In genomic region chr22:48574776-48575566, GRCh38 we compare ENCODE assay signal across 8 cellular contexts.
DNase-seq lines count a peak whose midpoint lies in the region; ATAC-seq, FAIRE-seq and TF ChIP-seq lines count a peak whose summit lies in the region.

No MANE protein-coding gene starts in this region.

- H2BK5ac ChIP-seq in neuronal stem cell (ENCODE audit: low read length), result no peak overlapping the region

- peaks cover 0 to 51% (median 0%) of the 10 kb centered on the region in 3 experiments for H3K27me3 ChIP-seq in neuronal stem cell (ENCODE audit: control insufficient read depth in 3 of 3, insufficient read depth in 3 of 3, low read depth in 1 of 3, low read length in 3 of 3)

- H3K4me3 ChIP-seq in neuronal stem cell (ENCODE audit: low read length in 2 of 2), result peak overlapping the region; percentile 39 to 83

- H3K36me3 Mint-ChIP-seq in activated CD4-positive, alpha-beta T cell treated with anti-CD3 and anti-CD28 coated beads for 36 hours (ENCODE audit: low read depth), result peaks cover 4% of the 10 kb centered on the region
- H3K36me3 Mint-ChIP-seq in activated T-helper 2 cell treated with anti-CD3 and anti-CD28 coated beads, Interferon-gamma antibody, Interleukin-2, Interleukin-4, amounts not matched to agents 10 μg/mL and 5 μg/mL and 100 μg/mL, durations not matched to agents 14 hours and 24 hours and 36 hours (ENCODE audit: low read depth), result peaks cover 2% of the 10 kb centered on the region

- H3K36me3 ChIP-seq in neuronal stem cell (replicated peaks in 1 of 2; ENCODE audit: control insufficient read depth in 2 of 2, insufficient read depth in 2 of 2, low read length in 2 of 2), result peaks cover 0 to 2% of the 10 kb centered on the region in 2 donors

- peaks cover 29% of the 10 kb centered on the region for H3K27me3 Mint-ChIP-seq in activated CD4-positive, alpha-beta T cell treated with anti-CD3 and anti-CD28 coated beads for 36 hours
- H3K27me3 Mint-ChIP-seq in activated T-helper 2 cell treated with anti-CD3 and anti-CD28 coated beads, Interferon-gamma antibody, Interleukin-2, Interleukin-4, amounts not matched to agents 10 μg/mL and 5 μg/mL and 100 μg/mL, durations not matched to agents 14 hours and 24 hours and 36 hours (ENCODE audit: low read depth), result peaks cover 20% of the 10 kb centered on the region

- H2AFZ ChIP-seq in neuronal stem cell (ENCODE audit: low read length), result peak overlapping the region; percentile 61

- H2BK15ac ChIP-seq in neuronal stem cell (ENCODE audit: low read length), result no peak overlapping the region

- no peak overlapping the region for H3K18ac ChIP-seq in neuronal stem cell (ENCODE audit: low read length)

- no peak overlapping the region for H4K91ac ChIP-seq in neuronal stem cell (ENCODE audit: low read depth, low read length, poor library complexity)

- no peak overlapping the region for H3K27ac Mint-ChIP-seq in activated CD4-positive, alpha-beta T cell treated with anti-CD3 and anti-CD28 coated beads for 36 hours
- H3K27ac Mint-ChIP-seq in activated T-helper 2 cell treated with anti-CD3 and anti-CD28 coated beads, Interferon-gamma antibody, Interleukin-2, Interleukin-4, amounts not matched to agents 10 μg/mL and 5 μg/mL and 100 μg/mL, durations not matched to agents 14 hours and 24 hours and 36 hours, result no peak overlapping the region

- no peak for FAIRE-seq in RCC 7860 (lab: Jason Lieb, UNC)

- no peak overlapping the region for H3K14ac ChIP-seq in neuronal stem cell (ENCODE audit: low read length)

- peaks cover 0 to 26% of the 10 kb centered on the region in 2 donors for H3K4me1 ChIP-seq in neuronal stem cell (ENCODE audit: control insufficient read depth in 2 of 2, insufficient read depth in 1 of 2, low read depth in 1 of 2, low read length in 2 of 2)

- H3K4ac ChIP-seq in neuronal stem cell (ENCODE audit: low read length), result no peak overlapping the region

- H4K8ac ChIP-seq in neuronal stem cell (ENCODE audit: low read depth, low read length), result peak overlapping the region; percentile 78

- H3K23ac ChIP-seq in neuronal stem cell (ENCODE audit: low read depth, low read length, poor library complexity), result peak overlapping the region; percentile 47

- peak overlapping the region; percentile 61 for H3K4me2 ChIP-seq in neuronal stem cell (ENCODE audit: insufficient read depth, low read length, poor library complexity, severe bottlenecking)

- intact Hi-C loops in activated CD4-positive, alpha-beta T cell treated with anti-CD3 and anti-CD28 coated beads for 36 hours (cut with DNase I, micrococcal nuclease), result loop anchor here (1.0 to 10.0 kb wide), 3 partner anchors 87 to 730 kb away; no protein-coding TSS in a partner anchor
- intact Hi-C loops in activated T-helper 2 cell treated with anti-CD3 and anti-CD28 coated beads, Interferon-gamma antibody, Interleukin-2, Interleukin-4, amounts not matched to agents 10 μg/mL and 5 μg/mL and 100 μg/mL, durations not matched to agents 14 hours and 24 hours and 36 hours (cut with micrococcal nuclease), result no loop called here

- WGBS in neuronal stem cell (ENCODE audit: extremely low coverage in 2 of 2, insufficient read length in 2 of 2, insufficient replicate concordance in 1 of 2), 2 donors, result no CpG with 5 or more reads among the region's 84 CpGs

- H2BK120ac ChIP-seq in neuronal stem cell (ENCODE audit: low read depth, low read length), result no peak overlapping the region

- TF ChIP-seq POLR2A in erythroblast (IDR thresholded peaks at IDR 0.05; ENCODE audit: low read length), result no peak

- peaks cover 4% of the 10 kb centered on the region for H3K79me1 ChIP-seq in neuronal stem cell (ENCODE audit: low read depth, low read length)

- no peak overlapping the region for H3K4me3 Mint-ChIP-seq in activated CD4-positive, alpha-beta T cell treated with anti-CD3 and anti-CD28 coated beads for 36 hours
- H3K4me3 Mint-ChIP-seq in activated T-helper 2 cell treated with anti-CD3 and anti-CD28 coated beads, Interferon-gamma antibody, Interleukin-2, Interleukin-4, amounts not matched to agents 10 μg/mL and 5 μg/mL and 100 μg/mL, durations not matched to agents 14 hours and 24 hours and 36 hours (ENCODE audit: low read depth), result no peak overlapping the region

- no peak overlapping the region for H3K27ac ChIP-seq in neuronal stem cell (replicated peaks; ENCODE audit: low read length)

- peaks cover 4% of the 10 kb centered on the region in 2 donors for H3K9me3 ChIP-seq in neuronal stem cell (replicated peaks in 1 of 2; ENCODE audit: control insufficient read depth in 2 of 2, insufficient read depth in 1 of 2, low read depth in 1 of 2, low read length in 2 of 2)

- peak; percentile 67 for DNase-seq in activated CD4-positive, alpha-beta T cell treated with anti-CD3 and anti-CD28 coated beads for 36 hours
- DNase-seq in activated CD4-positive, alpha-beta T cell treated with anti-CD3 and anti-CD28 coated beads for 1 hour, result no peak
- peak; percentile 10 to 81 for DNase-seq in NCI-H526 (lab: John Stamatoyannopoulos, UW)
- DNase-seq in erythroblast (lab: John Stamatoyannopoulos, UW), result peak; percentile 19 to 27
- DNase-seq in neuronal stem cell (ENCODE audit: low spot score), result peak; percentile 74
- DNase-seq in RCC 7860 (ENCODE audit: low spot score), result no peak
- no peak for DNase-seq in activated T-helper 2 cell treated with anti-CD3 and anti-CD28 coated beads, Interferon-gamma antibody, Interleukin-2, Interleukin-4, amounts not matched to agents 10 μg/mL and 5 μg/mL and 100 μg/mL, durations not matched to agents 14 hours and 24 hours and 36 hours (ENCODE audit: low spot score)

- peaks cover 17% of the 10 kb centered on the region for H3K9me3 Mint-ChIP-seq in activated CD4-positive, alpha-beta T cell treated with anti-CD3 and anti-CD28 coated beads for 36 hours (ENCODE audit: low read depth)
- peaks cover 21% of the 10 kb centered on the region for H3K9me3 Mint-ChIP-seq in activated T-helper 2 cell treated with anti-CD3 and anti-CD28 coated beads, Interferon-gamma antibody, Interleukin-2, Interleukin-4, amounts not matched to agents 10 μg/mL and 5 μg/mL and 100 μg/mL, durations not matched to agents 14 hours and 24 hours and 36 hours

- peak; percentile 85 for ATAC-seq in activated CD4-positive, alpha-beta T cell treated with anti-CD3 and anti-CD28 coated beads for 36 hours
- no peak for ATAC-seq in HG03378 (IDR thresholded peaks at IDR 0.05; ENCODE audit: unreplicated experiment)

- CTCF ChIA-PET in activated CD4-positive, alpha-beta T cell treated with anti-CD3 and anti-CD28 coated beads for 36 hours (lab: Charles Lee), result no interaction called here

- no peaks in the 10 kb centered on the region for H3K4me1 Mint-ChIP-seq in activated CD4-positive, alpha-beta T cell treated with anti-CD3 and anti-CD28 coated beads for 36 hours
- H3K4me1 Mint-ChIP-seq in activated T-helper 2 cell treated with anti-CD3 and anti-CD28 coated beads, Interferon-gamma antibody, Interleukin-2, Interleukin-4, amounts not matched to agents 10 μg/mL and 5 μg/mL and 100 μg/mL, durations not matched to agents 14 hours and 24 hours and 36 hours (ENCODE audit: low read depth), result no peaks in the 10 kb centered on the region

- POLR2A ChIA-PET in activated CD4-positive, alpha-beta T cell treated with anti-CD3 and anti-CD28 coated beads for 36 hours (lab: Charles Lee), result no interaction called here

- no peak overlapping the region for H2BK12ac ChIP-seq in neuronal stem cell (ENCODE audit: low read length)

- H3K9ac ChIP-seq in neuronal stem cell (ENCODE audit: low read depth, low read length, poor library complexity), result peak overlapping the region; percentile 97

- no peak overlapping the region for H2AK5ac ChIP-seq in neuronal stem cell (ENCODE audit: low read depth, low read length)

Comparison
In these comparisons a context has a peak if more than half of its experiments do, and no peak if none do; other contexts are left out.
1. DNase-seq: peak in activated CD4-positive, alpha-beta T cell treated with anti-CD3 and anti-CD28 coated beads for 36 hours (single experiment), NCI-H526 (2 of 2), erythroblast (2 of 2) and neuronal stem cell (single experiment); none in activated CD4-positive, alpha-beta T cell treated with anti-CD3 and anti-CD28 coated beads for 1 hour (single experiment), RCC 7860 (single experiment) and activated T-helper 2 cell treated with anti-CD3 and anti-CD28 coated beads, Interferon-gamma antibody, Interleukin-2, Interleukin-4, amounts not matched to agents 10 μg/mL and 5 μg/mL and 100 μg/mL, durations not matched to agents 14 hours and 24 hours and 36 hours (single experiment).